Comparison of ENCODE assay signal across 9 cellular contexts in the genomic region with DNA sequence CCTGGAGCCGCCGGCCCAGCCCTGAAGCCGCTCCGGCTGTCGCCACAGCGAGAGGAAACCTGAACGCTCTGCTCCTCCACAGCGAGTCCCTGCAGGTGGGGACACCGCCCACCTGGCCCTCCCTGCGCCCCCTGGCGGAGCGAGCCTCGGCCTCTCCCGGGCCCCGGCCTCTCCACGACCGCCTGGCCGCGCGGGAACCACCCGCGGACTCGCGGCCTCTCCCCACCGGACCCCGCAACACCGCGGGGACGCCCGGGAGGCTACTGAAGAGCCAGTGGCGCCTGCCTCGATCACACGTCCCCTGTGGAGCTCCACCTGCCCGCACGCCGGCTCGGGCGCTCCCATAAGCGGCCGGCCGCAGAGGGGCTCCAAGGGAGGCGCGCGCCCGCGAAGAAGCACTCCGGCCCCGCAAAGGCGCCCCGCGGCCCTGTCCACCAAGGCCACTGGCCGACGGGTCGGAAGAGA.
DNase-seq lines count a peak whose midpoint lies in the region; ATAC-seq and TF ChIP-seq lines count a peak whose summit lies in the region.
"Had no signal": no experiment of that assay in that cellular context is flagged by ENCODE, and none has a peak within 500 bp of the region (broad histone marks: within the 10 kb centered on the region; RNA-seq: fewer than 3 reads in every experiment).

No MANE protein-coding gene starts in this region.

- H2AFZ ChIP-seq in ACC112 (ENCODE audit: low read length, unreplicated experiment) (no peak overlapping the region), smooth muscle cell (ENCODE audit: low read depth) (peak overlapping the region; percentile 95)

- no peak overlapping the region for H3K27ac ChIP-seq in ACC112 (ENCODE audit: low read depth, low read length)
- no peak overlapping the region for H3K27ac ChIP-seq in right atrium auricular region
- no peak overlapping the region for H3K27ac ChIP-seq in smooth muscle cell (ENCODE audit: low read depth)

- H3F3A ChIP-seq in smooth muscle cell (ENCODE audit: low read depth) = no peaks in the 10 kb centered on the region

- peak overlapping the region; percentile 61; the same call in 1 of the 2 replicates for H3K4me3 ChIP-seq in ACC112 (ENCODE audit: low read depth, low read length)
- no peak overlapping the region for H3K4me3 ChIP-seq in HFF-Myc (replicated peaks; ENCODE audit: low read depth, low read length)
- H3K4me3 ChIP-seq in right atrium auricular region = peak overlapping the region; percentile 29 to 45
- peak overlapping the region; percentile 64 for H3K4me3 ChIP-seq in smooth muscle cell

- H3K36me3 ChIP-seq in ACC112 (ENCODE audit: insufficient read depth, low read length) (no peaks in the 10 kb centered on the region), right atrium auricular region (no peaks in the 10 kb centered on the region), smooth muscle cell (ENCODE audit: low read depth) (no peaks in the 10 kb centered on the region)

- no peaks in the 10 kb centered on the region for H3K9me3 Mint-ChIP-seq in activated naive CD8-positive, alpha-beta T cell (ENCODE audit: low read depth)

- H3K27me3 ChIP-seq in ACC112 (ENCODE audit: insufficient read depth, low read length) (peaks cover 61% of the 10 kb centered on the region), right atrium auricular region (no peaks in the 10 kb centered on the region), smooth muscle cell (ENCODE audit: low read depth) (peaks cover 73% of the 10 kb centered on the region)

- peak overlapping the region; percentile 94 for H3K27ac Mint-ChIP-seq in activated naive CD8-positive, alpha-beta T cell

- no peaks in the 10 kb centered on the region for H3K9me3 ChIP-seq in right atrium auricular region
- H3K9me3 ChIP-seq in smooth muscle cell (replicated peaks; ENCODE audit: low read depth) = no peaks in the 10 kb centered on the region

- peak; percentile 43 for TF ChIP-seq CTCF in HFF-Myc (IDR thresholded peaks at IDR 0.05; ENCODE audit: low read depth, low read length, missing control alignments)
- TF ChIP-seq CTCF in right atrium auricular region (IDR thresholded peaks at IDR 0.05) = peak; percentile 78 to 90
- TF ChIP-seq CTCF in smooth muscle cell (IDR thresholded peaks at IDR 0.05; ENCODE audit: borderline replicate concordance, insufficient read depth, poor library complexity, severe bottlenecking) = peak; percentile 83

- peak overlapping the region; percentile 98 for H3K4me2 ChIP-seq in smooth muscle cell

- DNase-seq in HFF-Myc (ENCODE audit: extremely low read depth, low read depth) (no peak), SKM-1 (lab: John Stamatoyannopoulos, UW; ENCODE audit: unreplicated experiment) (peak; percentile 21), right atrium auricular region (ENCODE audit: low spot score) (no peak), smooth muscle cell (lab: John Stamatoyannopoulos, UW; ENCODE audit: unreplicated experiment) (no peak), EL (no peak)
- DNase-seq: DND-41 had no signal

- 3% methylated on average over 20 of the region's 54 CpGs for WGBS in smooth muscle cell (ENCODE audit: low lambda C conversion rate)

- H3K36me3 Mint-ChIP-seq in activated naive CD8-positive, alpha-beta T cell = no peaks in the 10 kb centered on the region

- H3K9ac ChIP-seq in smooth muscle cell (ENCODE audit: low read depth) = no peak overlapping the region

- peaks cover 46% of the 10 kb centered on the region for H3K4me1 Mint-ChIP-seq in activated naive CD8-positive, alpha-beta T cell (ENCODE audit: low read depth)

- no peaks in the 10 kb centered on the region for H3K27me3 Mint-ChIP-seq in activated naive CD8-positive, alpha-beta T cell

- no peaks in the 10 kb centered on the region for H3K79me2 ChIP-seq in ACC112 (ENCODE audit: control insufficient read depth, insufficient read depth, low read length, unreplicated experiment)
- no peaks in the 10 kb centered on the region for H3K79me2 ChIP-seq in smooth muscle cell (ENCODE audit: low read depth)

- no peaks in the 10 kb centered on the region for H4K20me1 ChIP-seq in smooth muscle cell (ENCODE audit: low read depth)

- H3K4me1 ChIP-seq in ACC112 (ENCODE audit: control insufficient read depth, insufficient read depth, low read length, unreplicated experiment) (no peaks in the 10 kb centered on the region), right atrium auricular region (peaks cover 0 to 12% of the 10 kb centered on the region in 2 donors), smooth muscle cell (ENCODE audit: low read depth) (no peaks in the 10 kb centered on the region)

- H3K4me3 Mint-ChIP-seq in activated naive CD8-positive, alpha-beta T cell = peak overlapping the region; percentile 75

- ATAC-seq in GM19035 (IDR thresholded peaks at IDR 0.05; ENCODE audit: unreplicated experiment) = no peak
